In genomic region chr4:150402968-150403367, GRCh38 we compare ENCODE assay signal across 9 cellular contexts.
DNase-seq lines count a peak whose midpoint lies in the region; ATAC-seq and TF ChIP-seq lines count a peak whose summit lies in the region.
"Had no signal": no experiment of that assay in that cellular context is flagged by ENCODE, and none has a peak within 500 bp of the region (broad histone marks: within the 10 kb centered on the region; RNA-seq: fewer than 3 reads in every experiment).

No MANE protein-coding gene starts in this region.

- H3K9me3 ChIP-seq in heart left ventricle (no peaks in the 10 kb centered on the region), gastroesophageal sphincter (no peaks in the 10 kb centered on the region)

- H3K4me3 Mint-ChIP-seq in activated CD4-positive, alpha-beta T cell treated with anti-CD3 and anti-CD28 coated beads for 36 hours, result no peak overlapping the region
- H3K4me3 Mint-ChIP-seq in activated CD4-positive, alpha-beta T cell treated with anti-CD3 and anti-CD28 coated beads, Interleukin-2, amount 10 ng/mL, durations not matched to agents 24 days and 14 days, result no peak overlapping the region
- H3K4me3 Mint-ChIP-seq in activated T-helper 1 cell treated with anti-CD3 and anti-CD28 coated beads, Interleukin-12 subunit alpha, Interleukin-12 subunit beta, Interleukin-2, Interleukin-4 antibody, amounts not matched to agents 30 ng/mL and 10 ng/mL and 1 ng/mL, durations not matched to agents 14 hours and 24 hours and 36 hours, result no peak overlapping the region
- H3K4me3 Mint-ChIP-seq in effector memory CD8-positive, alpha-beta T cell, result no peak overlapping the region
- H3K4me3 Mint-ChIP-seq: neural crest cell had no signal

- peaks cover 0 to 4% (median 0%) of the 10 kb centered on the region in 12 donors for H3K4me1 ChIP-seq in heart left ventricle
- H3K4me1 ChIP-seq in gastroesophageal sphincter, result no peaks in the 10 kb centered on the region

- H3K4me3 ChIP-seq in heart left ventricle (no peak overlapping the region), gastroesophageal sphincter (no peak overlapping the region)

- peak; percentile 65 for DNase-seq in activated CD4-positive, alpha-beta T cell treated with anti-CD3 and anti-CD28 coated beads for 36 hours
- no peak for DNase-seq in activated CD4-positive, alpha-beta T cell treated with anti-CD3 and anti-CD28 coated beads, Interleukin-2, amount 10 ng/mL, durations not matched to agents 24 days and 14 days
- peak; percentile 61 for DNase-seq in NCI-H345 treated with DMSO at 0.1 percent for 48 hours (lab: John Stamatoyannopoulos, UW; ENCODE audit: unreplicated experiment)
- peak; percentile 42 to 78 (median 68) for DNase-seq in heart left ventricle
- DNase-seq in activated T-helper 1 cell treated with anti-CD3 and anti-CD28 coated beads, Interleukin-12 subunit alpha, Interleukin-12 subunit beta, Interleukin-2, Interleukin-4 antibody, amounts not matched to agents 30 ng/mL and 10 ng/mL and 1 ng/mL, durations not matched to agents 14 hours and 24 hours and 36 hours (ENCODE audit: low spot score), result no peak
- DNase-seq in effector memory CD8-positive, alpha-beta T cell, result no peak

- CTCF ChIA-PET in activated CD4-positive, alpha-beta T cell treated with anti-CD3 and anti-CD28 coated beads for 36 hours (lab: Charles Lee), result no interaction called here

- POLR2A ChIA-PET in activated CD4-positive, alpha-beta T cell treated with anti-CD3 and anti-CD28 coated beads for 36 hours (lab: Charles Lee), result no interaction called here

- H3K27ac ChIP-seq in heart left ventricle, result no peak overlapping the region
- no peak overlapping the region for H3K27ac ChIP-seq in gastroesophageal sphincter

- TF ChIP-seq CTCF in heart left ventricle (IDR thresholded peaks at IDR 0.05) (no peak), gastroesophageal sphincter (IDR thresholded peaks at IDR 0.05) (no peak)

- H3K36me3 ChIP-seq in heart left ventricle (no peaks in the 10 kb centered on the region), gastroesophageal sphincter (no peaks in the 10 kb centered on the region)

- TF ChIP-seq EP300 in gastroesophageal sphincter (IDR thresholded peaks at IDR 0.05), result no peak

- 39 to 46% (median 45%) methylated on average over 5 of the region's 5 CpGs for WGBS in heart left ventricle, 4 donors
- WGBS in gastroesophageal sphincter (ENCODE audit: low coverage in 1 of 2), 2 donors, result 34% methylated on average over 5 of the region's 5 CpGs

- peaks cover 8% of the 10 kb centered on the region for H3K4me1 Mint-ChIP-seq in activated CD4-positive, alpha-beta T cell treated with anti-CD3 and anti-CD28 coated beads for 36 hours
- H3K4me1 Mint-ChIP-seq in activated CD4-positive, alpha-beta T cell treated with anti-CD3 and anti-CD28 coated beads, Interleukin-2, amount 10 ng/mL, durations not matched to agents 24 days and 14 days, result peaks cover 2% of the 10 kb centered on the region
- H3K4me1 Mint-ChIP-seq in activated T-helper 1 cell treated with anti-CD3 and anti-CD28 coated beads, Interleukin-12 subunit alpha, Interleukin-12 subunit beta, Interleukin-2, Interleukin-4 antibody, amounts not matched to agents 30 ng/mL and 10 ng/mL and 1 ng/mL, durations not matched to agents 14 hours and 24 hours and 36 hours (ENCODE audit: low read depth), result no peaks in the 10 kb centered on the region
- peaks cover 4 to 10% of the 10 kb centered on the region in 2 donors for H3K4me1 Mint-ChIP-seq in effector memory CD8-positive, alpha-beta T cell (ENCODE audit: low read depth in 2 of 2)

- no peaks in the 10 kb centered on the region for H3K9me3 Mint-ChIP-seq in activated CD4-positive, alpha-beta T cell treated with anti-CD3 and anti-CD28 coated beads for 36 hours (ENCODE audit: low read depth)
- peaks cover 10% of the 10 kb centered on the region for H3K9me3 Mint-ChIP-seq in activated CD4-positive, alpha-beta T cell treated with anti-CD3 and anti-CD28 coated beads, Interleukin-2, amount 10 ng/mL, durations not matched to agents 24 days and 14 days
- no peaks in the 10 kb centered on the region for H3K9me3 Mint-ChIP-seq in activated T-helper 1 cell treated with anti-CD3 and anti-CD28 coated beads, Interleukin-12 subunit alpha, Interleukin-12 subunit beta, Interleukin-2, Interleukin-4 antibody, amounts not matched to agents 30 ng/mL and 10 ng/mL and 1 ng/mL, durations not matched to agents 14 hours and 24 hours and 36 hours
- H3K9me3 Mint-ChIP-seq in effector memory CD8-positive, alpha-beta T cell, result no peaks in the 10 kb centered on the region
- H3K9me3 Mint-ChIP-seq: neural crest cell had no signal

- H3K27me3 ChIP-seq in heart left ventricle, result no peaks in the 10 kb centered on the region
- H3K27me3 ChIP-seq in gastroesophageal sphincter, result no peaks in the 10 kb centered on the region

- no peak overlapping the region for H3K27ac Mint-ChIP-seq in activated CD4-positive, alpha-beta T cell treated with anti-CD3 and anti-CD28 coated beads for 36 hours
- H3K27ac Mint-ChIP-seq in activated CD4-positive, alpha-beta T cell treated with anti-CD3 and anti-CD28 coated beads, Interleukin-2, amount 10 ng/mL, durations not matched to agents 24 days and 14 days, result no peak overlapping the region
- H3K27ac Mint-ChIP-seq in activated T-helper 1 cell treated with anti-CD3 and anti-CD28 coated beads, Interleukin-12 subunit alpha, Interleukin-12 subunit beta, Interleukin-2, Interleukin-4 antibody, amounts not matched to agents 30 ng/mL and 10 ng/mL and 1 ng/mL, durations not matched to agents 14 hours and 24 hours and 36 hours, result no peak overlapping the region
- no peak overlapping the region for H3K27ac Mint-ChIP-seq in effector memory CD8-positive, alpha-beta T cell

- H3K36me3 Mint-ChIP-seq in activated CD4-positive, alpha-beta T cell treated with anti-CD3 and anti-CD28 coated beads for 36 hours (ENCODE audit: low read depth), result peaks cover 20% of the 10 kb centered on the region
- peaks cover 15% of the 10 kb centered on the region for H3K36me3 Mint-ChIP-seq in activated CD4-positive, alpha-beta T cell treated with anti-CD3 and anti-CD28 coated beads, Interleukin-2, amount 10 ng/mL, durations not matched to agents 24 days and 14 days (ENCODE audit: low read depth)
- peaks cover 5% of the 10 kb centered on the region for H3K36me3 Mint-ChIP-seq in activated T-helper 1 cell treated with anti-CD3 and anti-CD28 coated beads, Interleukin-12 subunit alpha, Interleukin-12 subunit beta, Interleukin-2, Interleukin-4 antibody, amounts not matched to agents 30 ng/mL and 10 ng/mL and 1 ng/mL, durations not matched to agents 14 hours and 24 hours and 36 hours (ENCODE audit: low read depth)
- peaks cover 7% of the 10 kb centered on the region for H3K36me3 Mint-ChIP-seq in effector memory CD8-positive, alpha-beta T cell (ENCODE audit: insufficient read depth)

- no peak for TF ChIP-seq POLR2A in heart left ventricle (IDR thresholded peaks at IDR 0.05)
- no peak for TF ChIP-seq POLR2A in gastroesophageal sphincter (IDR thresholded peaks at IDR 0.05)

- H3K27me3 Mint-ChIP-seq in activated CD4-positive, alpha-beta T cell treated with anti-CD3 and anti-CD28 coated beads for 36 hours, result no peaks in the 10 kb centered on the region
- no peaks in the 10 kb centered on the region for H3K27me3 Mint-ChIP-seq in activated CD4-positive, alpha-beta T cell treated with anti-CD3 and anti-CD28 coated beads, Interleukin-2, amount 10 ng/mL, durations not matched to agents 24 days and 14 days
- peaks cover 2% of the 10 kb centered on the region for H3K27me3 Mint-ChIP-seq in activated T-helper 1 cell treated with anti-CD3 and anti-CD28 coated beads, Interleukin-12 subunit alpha, Interleukin-12 subunit beta, Interleukin-2, Interleukin-4 antibody, amounts not matched to agents 30 ng/mL and 10 ng/mL and 1 ng/mL, durations not matched to agents 14 hours and 24 hours and 36 hours (ENCODE audit: insufficient read depth)
- H3K27me3 Mint-ChIP-seq in effector memory CD8-positive, alpha-beta T cell, result no peaks in the 10 kb centered on the region

- ATAC-seq in activated CD4-positive, alpha-beta T cell treated with anti-CD3 and anti-CD28 coated beads for 36 hours, result peak; percentile 55
- peak; percentile 56 for ATAC-seq in HG02885 (IDR thresholded peaks at IDR 0.05; ENCODE audit: poor library complexity, unreplicated experiment)
- ATAC-seq in heart left ventricle, result peak; percentile 63 to 75 (median 74)
- ATAC-seq in gastroesophageal sphincter, result no peak
- ATAC-seq in effector memory CD8-positive, alpha-beta T cell (replicated peaks), result no peak

- intact Hi-C loops in activated CD4-positive, alpha-beta T cell treated with anti-CD3 and anti-CD28 coated beads for 36 hours (cut with DNase I, micrococcal nuclease), result no loop called here
- intact Hi-C loops in activated CD4-positive, alpha-beta T cell treated with anti-CD3 and anti-CD28 coated beads, Interleukin-2, amount 10 ng/mL, durations not matched to agents 24 days and 14 days (cut with micrococcal nuclease), result no loop called here
- intact Hi-C loops in heart left ventricle (cut with DNase I), result no loop called here
- intact Hi-C loops in activated T-helper 1 cell treated with anti-CD3 and anti-CD28 coated beads, Interleukin-12 subunit alpha, Interleukin-12 subunit beta, Interleukin-2, Interleukin-4 antibody, amounts not matched to agents 30 ng/mL and 10 ng/mL and 1 ng/mL, durations not matched to agents 14 hours and 24 hours and 36 hours (cut with micrococcal nuclease), result loop anchor here (5.0 kb wide), 1 partner anchor 414 kb away; no protein-coding TSS in a partner anchor

Comparison
In these comparisons a context has a peak if more than half of its experiments do, and no peak if none do; other contexts are left out.
1. DNase-seq: peak in activated CD4-positive, alpha-beta T cell treated with anti-CD3 and anti-CD28 coated beads for 36 hours (single experiment), NCI-H345 treated with DMSO at 0.1 percent for 48 hours (single experiment) and heart left ventricle (5 of 5); none in activated CD4-positive, alpha-beta T cell treated with anti-CD3 and anti-CD28 coated beads, Interleukin-2, amount 10 ng/mL, durations not matched to agents 24 days and 14 days (single experiment), activated T-helper 1 cell treated with anti-CD3 and anti-CD28 coated beads, Interleukin-12 subunit alpha, Interleukin-12 subunit beta, Interleukin-2, Interleukin-4 antibody, amounts not matched to agents 30 ng/mL and 10 ng/mL and 1 ng/mL, durations not matched to agents 14 hours and 24 hours and 36 hours (single experiment) and effector memory CD8-positive, alpha-beta T cell (0 of 3).
2. ATAC-seq: peak in activated CD4-positive, alpha-beta T cell treated with anti-CD3 and anti-CD28 coated beads for 36 hours (single experiment), HG02885 (single experiment) and heart left ventricle (4 of 4); none in gastroesophageal sphincter (single experiment) and effector memory CD8-positive, alpha-beta T cell (single experiment).